Comparison of ENCODE assay signal across 27 cellular contexts in genomic region chr1:59939393-59939792, GRCh38. TPM values are rescaled to one million over a fixed set of nuclear protein-coding genes. Genes with fewer than 3 reads are reported as not detected.
"Had no signal": no experiment of that assay in that cellular context is flagged by ENCODE, and none has a peak within 500 bp of the region (broad histone marks: within the 10 kb centered on the region; RNA-seq: fewer than 3 reads in every experiment).

No MANE protein-coding gene starts in this region.

- ATAC-seq: esophagus mucosa, foreskin keratinocyte, gastrocnemius medialis, gastroesophageal sphincter, heart left ventricle had no signal

- H3K27ac Mint-ChIP-seq: dendritic cell treated with granulocyte-macrophage colony-stimulating factor and Interleukin-4, amounts not matched to agents 40 ng/mL and 50 ng/mL, for 4 days; endodermal cell had no signal

- H3K9me3 Mint-ChIP-seq: endodermal cell had no signal

- H3K4me3 ChIP-seq: coronary artery, dorsolateral prefrontal cortex, esophagus muscularis mucosa, esophagus squamous epithelium, gastrocnemius medialis, gastroesophageal sphincter, heart left ventricle, heart right ventricle had no signal

- FAIRE-seq: colon, endometrium, endothelial cell of umbilical vein, frontal cortex had no signal

- H3K27ac ChIP-seq: coronary artery, dorsolateral prefrontal cortex, epithelial cell of prostate, esophagus muscularis mucosa, esophagus squamous epithelium, foreskin keratinocyte, gastrocnemius medialis, gastroesophageal sphincter, heart left ventricle, heart right ventricle had no signal

- H3K27me3 ChIP-seq: dorsolateral prefrontal cortex, esophagus muscularis mucosa, esophagus squamous epithelium, gastrocnemius medialis, gastroesophageal sphincter, heart right ventricle had no signal

- H3K4me1 ChIP-seq: esophagus muscularis mucosa, esophagus squamous epithelium, foreskin keratinocyte, gastrocnemius medialis, gastroesophageal sphincter, heart left ventricle, heart right ventricle had no signal

- H3K9me3 ChIP-seq: esophagus squamous epithelium, gastrocnemius medialis had no signal

- DNase-seq: cortex of kidney; dermis blood vessel endothelial cell; dorsolateral prefrontal cortex; effector CD4-positive, alpha-beta T cell; effector CD8-positive, alpha-beta T cell; effector memory CD4-positive, alpha-beta T cell; endodermal cell; erythroblast; esophagus squamous epithelium; foreskin fibroblast; foreskin keratinocyte; foreskin melanocyte; gastrocnemius medialis; glutamatergic neuron; head of caudate nucleus; heart left ventricle; heart right ventricle had no signal

- H3K36me3 ChIP-seq: esophagus muscularis mucosa, esophagus squamous epithelium, gastrocnemius medialis, gastroesophageal sphincter, heart left ventricle, heart right ventricle had no signal

- H3K27me3 Mint-ChIP-seq: dendritic cell treated with granulocyte-macrophage colony-stimulating factor and Interleukin-4, amounts not matched to agents 40 ng/mL and 50 ng/mL, for 4 days had no signal

- H3K4me3 Mint-ChIP-seq: dendritic cell treated with granulocyte-macrophage colony-stimulating factor and Interleukin-4, amounts not matched to agents 40 ng/mL and 50 ng/mL, for 4 days; endodermal cell had no signal

RNA-seq across cellular contexts. Expression of gene CYP2J2, which starts 12.8 kb away (rescaled TPM):
- total RNA-seq: dermis blood vessel endothelial cell had no signal
